In genomic region chr13:42041017-42041683, GRCh38 we compare ENCODE assay signal across 8 cellular contexts. TPM values are rescaled to one million over a fixed set of nuclear protein-coding genes. Genes with fewer than 3 reads are reported as not detected.
DNase-seq lines count a peak whose midpoint lies in the region; ATAC-seq and TF ChIP-seq lines count a peak whose summit lies in the region.

No MANE protein-coding gene starts in this region.

- peaks cover 4% of the 10 kb centered on the region for H3K27me3 Mint-ChIP-seq in activated CD8-positive, alpha-beta T cell treated with anti-CD3 and anti-CD28 coated beads for 36 hours
- H3K27me3 Mint-ChIP-seq in endothelial cell (ENCODE audit: unreplicated experiment), result peaks cover 24% of the 10 kb centered on the region

- no peaks in the 10 kb centered on the region for H3K36me3 ChIP-seq in stomach smooth muscle (ENCODE audit: control insufficient read depth in 2 of 2, insufficient read depth in 2 of 2, low read length in 2 of 2)

- H3K9me3 ChIP-seq in mononuclear cell (ENCODE audit: low read depth, low read length), result no peaks in the 10 kb centered on the region
- no peaks in the 10 kb centered on the region for H3K9me3 ChIP-seq in stomach smooth muscle (ENCODE audit: control insufficient read depth in 2 of 2, low read length in 2 of 2)

- peak overlapping the region; percentile 64 to 70 for H3K9ac ChIP-seq in stomach smooth muscle (ENCODE audit: low read length in 2 of 2)

- peak overlapping the region; percentile 38 for H3K4me3 ChIP-seq in mononuclear cell (ENCODE audit: low read length)
- H3K4me3 ChIP-seq in stomach smooth muscle (ENCODE audit: low read length in 2 of 2), result peak overlapping the region; percentile 88 to 90

- CTCF ChIA-PET in activated CD8-positive, alpha-beta T cell treated with anti-CD3 and anti-CD28 coated beads for 36 hours (lab: Charles Lee), result interaction anchor here (0.8 to 0.9 kb wide), 2 partner anchors 125 to 137 kb away, joined by 3 read pairs; no protein-coding TSS in a partner anchor

- H3K27me3 ChIP-seq in mononuclear cell (ENCODE audit: insufficient read depth, low read length), result peaks cover 20% of the 10 kb centered on the region
- H3K27me3 ChIP-seq in stomach smooth muscle (ENCODE audit: control insufficient read depth in 1 of 2, insufficient read depth in 2 of 2, low read length in 2 of 2), result no peaks in the 10 kb centered on the region

- H3K4me1 ChIP-seq in mononuclear cell (ENCODE audit: insufficient read depth, low read length) (peaks cover 19% of the 10 kb centered on the region), stomach smooth muscle (ENCODE audit: control insufficient read depth, insufficient read depth, low read length) (peaks cover 14% of the 10 kb centered on the region)

- H3K27ac ChIP-seq in stomach smooth muscle (ENCODE audit: low read length), result peak overlapping the region; percentile 66

- intact Hi-C loops in activated CD8-positive, alpha-beta T cell treated with anti-CD3 and anti-CD28 coated beads for 36 hours (cut with micrococcal nuclease), result loop anchor here (5.0 kb wide), 1 partner anchor 124 kb away; no protein-coding TSS in a partner anchor

- no peak for TF ChIP-seq CTCF in activated CD8-positive, alpha-beta T cell treated with anti-CD3 and anti-CD28 coated beads for 36 hours (IDR thresholded peaks at IDR 0.05)
- no peak for TF ChIP-seq CTCF in endothelial cell (IDR thresholded peaks at IDR 0.05; ENCODE audit: unreplicated experiment)

- peak; percentile 27 for ATAC-seq in HG02588 (IDR thresholded peaks at IDR 0.05; ENCODE audit: unreplicated experiment)
- ATAC-seq in activated CD8-positive, alpha-beta T cell treated with anti-CD3 and anti-CD28 coated beads for 36 hours, result peak; percentile 40

- DNase-seq in SHP77 (lab: John Stamatoyannopoulos, UW), result peak; percentile 8 to 26
- DNase-seq in SHP77 treated with DMSO at 0.1 percent for 48 hours (lab: John Stamatoyannopoulos, UW), result no peak
- peak; percentile 77 for DNase-seq in NCI-H146 (lab: John Stamatoyannopoulos, UW)
- DNase-seq in activated CD8-positive, alpha-beta T cell treated with anti-CD3 and anti-CD28 coated beads for 36 hours, result peak; percentile 54
- peak; percentile 68 for DNase-seq in endothelial cell (ENCODE audit: low spot score)

- peaks cover 31% of the 10 kb centered on the region for H3K4me1 Mint-ChIP-seq in activated CD8-positive, alpha-beta T cell treated with anti-CD3 and anti-CD28 coated beads for 36 hours (ENCODE audit: low read depth)
- H3K4me1 Mint-ChIP-seq in endothelial cell (ENCODE audit: unreplicated experiment), result peaks cover 32% of the 10 kb centered on the region

- H3K9me3 Mint-ChIP-seq in activated CD8-positive, alpha-beta T cell treated with anti-CD3 and anti-CD28 coated beads for 36 hours, result peaks cover under 1% of the 10 kb centered on the region
- H3K9me3 Mint-ChIP-seq in endothelial cell (ENCODE audit: unreplicated experiment), result no peaks in the 10 kb centered on the region

- POLR2A ChIA-PET in activated CD8-positive, alpha-beta T cell treated with anti-CD3 and anti-CD28 coated beads for 36 hours (lab: Charles Lee), result interaction anchor here (0.9 kb wide), 1 partner anchor 79 kb away, joined by 4 read pairs; no protein-coding TSS in a partner anchor

- peaks cover 9% of the 10 kb centered on the region for H3K36me3 Mint-ChIP-seq in activated CD8-positive, alpha-beta T cell treated with anti-CD3 and anti-CD28 coated beads for 36 hours (ENCODE audit: low read depth)
- H3K36me3 Mint-ChIP-seq in endothelial cell (ENCODE audit: low read depth, unreplicated experiment), result peaks cover 17% of the 10 kb centered on the region

- peak overlapping the region; percentile 86 for H3K4me3 Mint-ChIP-seq in activated CD8-positive, alpha-beta T cell treated with anti-CD3 and anti-CD28 coated beads for 36 hours
- H3K4me3 Mint-ChIP-seq in endothelial cell (ENCODE audit: unreplicated experiment), result peak overlapping the region; percentile 99

- peak overlapping the region; percentile 76 for H3K27ac Mint-ChIP-seq in activated CD8-positive, alpha-beta T cell treated with anti-CD3 and anti-CD28 coated beads for 36 hours
- peak overlapping the region; percentile 98 for H3K27ac Mint-ChIP-seq in endothelial cell (ENCODE audit: unreplicated experiment)

RNA-seq across cellular contexts. Expression of gene DGKH, which starts 7.3 kb away (rescaled TPM):
- 10 to 100 TPM; 15.2 to 15.8 TPM for total RNA-seq in activated CD8-positive, alpha-beta T cell treated with anti-CD3 and anti-CD28 coated beads for 36 hours
- 45.1 TPM for total RNA-seq in endothelial cell (ENCODE audit: unreplicated experiment)
- total RNA-seq in mononuclear cell, result 3.9 TPM
